Comparison of ENCODE assay signal across 23 cellular contexts in the genomic region with DNA sequence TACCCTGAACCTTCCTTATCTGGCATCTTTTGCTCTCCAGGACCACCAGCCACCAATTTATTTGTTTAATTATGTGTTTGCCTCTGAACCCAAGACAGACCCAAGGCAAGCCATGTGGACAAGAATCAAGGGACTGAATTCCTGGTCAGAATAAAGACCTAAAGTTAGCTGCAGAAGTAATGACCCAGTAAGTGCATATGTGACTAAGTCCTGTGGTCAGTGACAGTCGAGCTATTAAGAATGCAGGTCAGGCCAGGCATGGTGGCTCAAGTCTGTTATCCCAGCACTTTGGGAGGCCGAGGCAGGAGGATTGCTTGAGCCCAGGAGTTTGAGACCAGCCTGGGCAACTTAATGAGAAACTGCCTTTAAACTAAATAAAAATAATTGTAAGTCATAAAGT.
"Had no signal": no experiment of that assay in that cellular context is flagged by ENCODE, and none has a peak within 500 bp of the region (broad histone marks: within the 10 kb centered on the region; RNA-seq: fewer than 3 reads in every experiment).

No MANE protein-coding gene starts in this region.

- H3K36me3 Mint-ChIP-seq: activated CD8-positive, alpha-beta memory T cell treated with anti-CD3 and anti-CD28 coated beads, Interleukin-2, amount 10 ng/mL, durations not matched to agents 7 days and 5 days; activated naive CD4-positive, alpha-beta T cell treated with anti-CD3 and anti-CD28 coated beads, Interleukin-2, amount 10 ng/mL, durations not matched to agents 7 days and 5 days; stimulated activated memory B cell treated with anti-CD40 and anti-IgM and Interleukin-4, amounts not matched to agents 10 μg/mL and 1 μg/mL and 100 μg/mL, for 72 hours had no signal

- H3K9me3 Mint-ChIP-seq: activated CD4-positive, alpha-beta T cell treated with anti-CD3 and anti-CD28 coated beads, Interleukin-2, amount 10 ng/mL, durations not matched to agents 7 days and 5 days; activated CD8-positive, alpha-beta T cell treated with anti-CD3 and anti-CD28 coated beads for 36 hours; activated naive CD4-positive, alpha-beta T cell treated with anti-CD3 and anti-CD28 coated beads, Interleukin-2, amount 10 ng/mL, durations not matched to agents 7 days and 5 days; stimulated activated memory B cell treated with anti-CD40 and anti-IgM and Interleukin-4, amounts not matched to agents 10 μg/mL and 1 μg/mL and 100 μg/mL, for 72 hours had no signal

- H3K36me3 ChIP-seq: esophagus muscularis mucosa, gastrocnemius medialis, thoracic aorta, upper lobe of left lung, WERI-Rb-1 had no signal

- H3K4me1 ChIP-seq: esophagus muscularis mucosa, gastrocnemius medialis had no signal

- H3K4me3 ChIP-seq: coronary artery, esophagus muscularis mucosa, gastrocnemius medialis, smooth muscle cell, thoracic aorta, upper lobe of left lung had no signal

- H3K27ac Mint-ChIP-seq: activated CD4-positive, alpha-beta T cell treated with anti-CD3 and anti-CD28 coated beads, Interleukin-2, amount 10 ng/mL, durations not matched to agents 7 days and 5 days; activated CD8-positive, alpha-beta memory T cell treated with anti-CD3 and anti-CD28 coated beads, Interleukin-2, amount 10 ng/mL, durations not matched to agents 7 days and 5 days; activated CD8-positive, alpha-beta T cell treated with anti-CD3 and anti-CD28 coated beads for 36 hours; activated naive CD4-positive, alpha-beta T cell treated with anti-CD3 and anti-CD28 coated beads, Interleukin-2, amount 10 ng/mL, durations not matched to agents 7 days and 5 days; stimulated activated memory B cell treated with anti-CD40 and anti-IgM and Interleukin-4, amounts not matched to agents 10 μg/mL and 1 μg/mL and 100 μg/mL, for 72 hours had no signal

- H3K4me3 Mint-ChIP-seq: activated CD4-positive, alpha-beta T cell treated with anti-CD3 and anti-CD28 coated beads, Interleukin-2, amount 10 ng/mL, durations not matched to agents 7 days and 5 days; activated CD8-positive, alpha-beta memory T cell treated with anti-CD3 and anti-CD28 coated beads, Interleukin-2, amount 10 ng/mL, durations not matched to agents 7 days and 5 days; activated CD8-positive, alpha-beta T cell treated with anti-CD3 and anti-CD28 coated beads for 36 hours; activated naive CD4-positive, alpha-beta T cell treated with anti-CD3 and anti-CD28 coated beads, Interleukin-2, amount 10 ng/mL, durations not matched to agents 7 days and 5 days; stimulated activated memory B cell treated with anti-CD40 and anti-IgM and Interleukin-4, amounts not matched to agents 10 μg/mL and 1 μg/mL and 100 μg/mL, for 72 hours had no signal

- H3K4me2 ChIP-seq: smooth muscle cell had no signal

- H3K27ac ChIP-seq: coronary artery, esophagus muscularis mucosa, gastrocnemius medialis, thoracic aorta, upper lobe of left lung, WERI-Rb-1 had no signal

- H3K4me1 Mint-ChIP-seq: activated CD8-positive, alpha-beta memory T cell treated with anti-CD3 and anti-CD28 coated beads, Interleukin-2, amount 10 ng/mL, durations not matched to agents 7 days and 5 days had no signal

- DNase-seq: activated CD4-positive, alpha-beta T cell treated with anti-CD3 and anti-CD28 coated beads, Interleukin-2, amount 10 ng/mL, durations not matched to agents 7 days and 5 days; activated CD4-positive, CD25-positive, alpha-beta regulatory T cell treated with anti-CD3 and anti-CD28 coated beads, Interleukin-2, amount 50 U/mL, for 72 hours; activated CD8-positive, alpha-beta memory T cell treated with anti-CD3 and anti-CD28 coated beads, Interleukin-2, amount 10 ng/mL, durations not matched to agents 7 days and 5 days; activated effector memory CD4-positive, alpha-beta T cell treated with anti-CD3 and anti-CD28 coated beads, Interleukin-2, amount 50 U/mL, for 16 hours; activated naive CD4-positive, alpha-beta T cell treated with anti-CD3 and anti-CD28 coated beads, Interleukin-2, amount 10 ng/mL, durations not matched to agents 7 days and 5 days; activated T-cell treated with anti-CD3 and anti-CD28 coated beads for 4 hours; amygdala; cerebellar nuclear complex; gastrocnemius medialis; head of caudate nucleus; hypothalamus; left cardiac atrium; nucleus accumbens; posterior cingulate gyrus; upper lobe of left lung; WERI-Rb-1 had no signal

- H3K9me3 ChIP-seq: esophagus muscularis mucosa, gastrocnemius medialis, thoracic aorta, upper lobe of left lung had no signal

- H3K27me3 ChIP-seq: esophagus muscularis mucosa, gastrocnemius medialis, upper lobe of left lung had no signal

- ATAC-seq: activated CD8-positive, alpha-beta memory T cell treated with anti-CD3 and anti-CD28 coated beads, Interleukin-2, amount 10 ng/mL, durations not matched to agents 7 days and 5 days; gastrocnemius medialis; left cardiac atrium; sciatic nerve; stimulated activated memory B cell treated with anti-CD40 and anti-IgM and Interleukin-4, amounts not matched to agents 10 μg/mL and 1 μg/mL and 100 μg/mL, for 72 hours had no signal
